ENCODE assay signal across 35 cellular contexts in genomic region chr11:87076260-87076783, GRCh38.
"Had no signal": no experiment of that assay in that cellular context is flagged by ENCODE, and none has a peak within 500 bp of the region (broad histone marks: within the 10 kb centered on the region; RNA-seq: fewer than 3 reads in every experiment).

No MANE protein-coding gene starts in this region.

- DNase-seq: activated CD4-positive, alpha-beta memory T cell treated with anti-CD3 and anti-CD28 coated beads, Interleukin-2, amount 10 ng/mL, durations not matched to agents 7 days and 5 days; activated CD4-positive, alpha-beta T cell treated with anti-CD3 and anti-CD28 coated beads for 1 hour; activated CD4-positive, alpha-beta T cell treated with anti-CD3 and anti-CD28 coated beads for 48 hours; activated CD4-positive, CD25-positive, alpha-beta regulatory T cell; activated CD8-positive, alpha-beta memory T cell treated with anti-CD3 and anti-CD28 coated beads for 24 hours; activated CD8-positive, alpha-beta memory T cell treated with anti-CD3 and anti-CD28 coated beads, Interleukin-2, amount 10 ng/mL, durations not matched to agents 7 days and 5 days; activated CD8-positive, alpha-beta memory T cell treated with anti-CD3 and anti-CD28 coated beads, Interleukin-2, amount 50 U/mL, for 48 hours; activated gamma-delta T cell; activated naive CD4-positive, alpha-beta T cell treated with Interleukin-2 at 50 U/mL for 16 hours; activated naive CD8-positive, alpha-beta T cell treated with anti-CD3 and anti-CD28 coated beads, Interleukin-2, amount 50 U/mL, for 24 hours; anterior cingulate cortex; Kasumi-1; KG1; MG63; NCI-H1092 treated with DMSO at 0.1 percent for 48 hours; NCI-H1417; NCI-H146; NCI-H187; NCI-H2029 treated with DMSO at 0.1 percent for 48 hours; NCI-H2107; NCI-H2171; NCI-H510A; NCI-H526; NCI-H748 treated with DMSO at 0.1 percent for 48 hours; OCI-M1; Right ventricle myocardium superior; SW 1271; T-helper 1 cell; T-helper 2 cell; T-helper 9 cell; WERI-Rb-1 had no signal

- H3K27ac Mint-ChIP-seq: activated CD4-positive, alpha-beta memory T cell treated with anti-CD3 and anti-CD28 coated beads, Interleukin-2, amount 10 ng/mL, durations not matched to agents 7 days and 5 days; activated CD8-positive, alpha-beta memory T cell treated with anti-CD3 and anti-CD28 coated beads, Interleukin-2, amount 10 ng/mL, durations not matched to agents 7 days and 5 days; activated naive CD8-positive, alpha-beta T cell treated with anti-CD3 and anti-CD28 coated beads, Interleukin-2, amount 50 U/mL, for 24 hours; activated T-helper 2 cell treated with anti-CD3 and anti-CD28 coated beads, Interferon-gamma antibody, Interleukin-2, Interleukin-4, amounts not matched to agents 10 μg/mL and 5 μg/mL and 100 μg/mL, durations not matched to agents 14 hours and 24 hours and 36 hours; brain had no signal

- ATAC-seq: activated CD8-positive, alpha-beta memory T cell treated with anti-CD3 and anti-CD28 coated beads, Interleukin-2, amount 10 ng/mL, durations not matched to agents 7 days and 5 days; activated naive CD8-positive, alpha-beta T cell treated with anti-CD3 and anti-CD28 coated beads, Interleukin-2, amount 50 U/mL, for 24 hours had no signal

- H3K9me3 ChIP-seq: MG63 had no signal

- H3K4me3 ChIP-seq: MG63 had no signal

- FAIRE-seq: bronchial epithelial cell had no signal

- H3K9me3 Mint-ChIP-seq: activated CD4-positive, alpha-beta memory T cell treated with anti-CD3 and anti-CD28 coated beads, Interleukin-2, amount 10 ng/mL, durations not matched to agents 7 days and 5 days; activated T-helper 2 cell treated with anti-CD3 and anti-CD28 coated beads, Interferon-gamma antibody, Interleukin-2, Interleukin-4, amounts not matched to agents 10 μg/mL and 5 μg/mL and 100 μg/mL, durations not matched to agents 14 hours and 24 hours and 36 hours had no signal

- H3K4me1 Mint-ChIP-seq: brain had no signal

- H3K27ac ChIP-seq: WERI-Rb-1 had no signal

- H3K4me3 Mint-ChIP-seq: activated CD4-positive, alpha-beta memory T cell treated with anti-CD3 and anti-CD28 coated beads, Interleukin-2, amount 10 ng/mL, durations not matched to agents 7 days and 5 days; activated CD8-positive, alpha-beta memory T cell treated with anti-CD3 and anti-CD28 coated beads, Interleukin-2, amount 10 ng/mL, durations not matched to agents 7 days and 5 days; activated naive CD8-positive, alpha-beta T cell; activated naive CD8-positive, alpha-beta T cell treated with anti-CD3 and anti-CD28 coated beads, Interleukin-2, amount 50 U/mL, for 24 hours; brain had no signal

- H3K27me3 Mint-ChIP-seq: activated CD4-positive, alpha-beta memory T cell treated with anti-CD3 and anti-CD28 coated beads, Interleukin-2, amount 10 ng/mL, durations not matched to agents 7 days and 5 days; activated CD8-positive, alpha-beta memory T cell treated with anti-CD3 and anti-CD28 coated beads, Interleukin-2, amount 10 ng/mL, durations not matched to agents 7 days and 5 days; activated naive CD8-positive, alpha-beta T cell; activated naive CD8-positive, alpha-beta T cell treated with anti-CD3 and anti-CD28 coated beads, Interleukin-2, amount 50 U/mL, for 24 hours; brain had no signal

- H3K36me3 ChIP-seq: MG63 had no signal

- H3K27me3 ChIP-seq: MG63 had no signal
